Comparison of ENCODE assay signal across 1 cellular context in the genomic region with DNA sequence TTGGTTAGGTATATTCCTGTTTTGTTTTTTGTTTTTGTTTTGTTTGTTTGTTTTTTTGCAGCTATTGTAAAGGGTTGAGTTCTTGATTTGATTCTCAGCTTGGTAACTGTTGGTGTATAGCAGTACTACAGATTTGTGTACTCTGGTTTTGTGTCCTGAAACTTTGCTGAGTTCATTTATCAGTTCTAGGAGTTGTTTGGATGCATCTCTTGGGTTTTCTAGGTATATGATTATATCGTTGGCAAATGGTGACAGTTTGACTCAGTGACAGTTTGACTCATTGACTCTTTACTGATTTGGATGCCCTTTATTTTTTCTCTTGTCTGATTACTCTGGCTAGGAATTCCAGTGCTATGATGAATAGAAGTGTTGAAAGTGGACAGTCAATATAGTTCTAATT.
TF ChIP-seq lines count a peak whose summit lies in the region.

No MANE protein-coding gene starts in this region.

TF ChIP-seq in K562, 482 proteins besides CTCF, POLR2A, EP300 and RAD21:
- TF ChIP-seq GTF2E2 (tag; IDR thresholded peaks at IDR 0.05) (no peak), HDAC1 (IDR thresholded peaks at IDR 0.05) (no peak), EGR1 (conservative IDR thresholded peaks at IDR 0.05) (no peak), FOXK1 (CRISPR knock-in tag; IDR thresholded peaks at IDR 0.05; ENCODE audit: borderline replicate concordance) (no peak), ZSCAN32 (CRISPR knock-in tag; IDR thresholded peaks at IDR 0.05) (no peak), CBX2 (IDR thresholded peaks at IDR 0.05; ENCODE audit: insufficient read depth, low read length, poor library complexity, severe bottlenecking) (no peak), SP1 (CRISPR knock-in tag; IDR thresholded peaks at IDR 0.05) (no peak), SRSF1 (IDR thresholded peaks at IDR 0.05; ENCODE audit: low read depth, low read length) (no peak), ZNF586 (CRISPR knock-in tag; conservative IDR thresholded peaks at IDR 0.05) (no peak), NFIC (IDR thresholded peaks at IDR 0.05) (no peak), MEF2D (tag; conservative IDR thresholded peaks at IDR 0.05; ENCODE audit: low read depth) (no peak), HIVEP1 (CRISPR knock-in tag; IDR thresholded peaks at IDR 0.05) (no peak), NFE2 (IDR thresholded peaks at IDR 0.05; ENCODE audit: low read depth) (no peak)
TF ChIP-seq in K562: peak in this region for 0.
